12 cellular contexts compared by ENCODE assay signal in the genomic region with DNA sequence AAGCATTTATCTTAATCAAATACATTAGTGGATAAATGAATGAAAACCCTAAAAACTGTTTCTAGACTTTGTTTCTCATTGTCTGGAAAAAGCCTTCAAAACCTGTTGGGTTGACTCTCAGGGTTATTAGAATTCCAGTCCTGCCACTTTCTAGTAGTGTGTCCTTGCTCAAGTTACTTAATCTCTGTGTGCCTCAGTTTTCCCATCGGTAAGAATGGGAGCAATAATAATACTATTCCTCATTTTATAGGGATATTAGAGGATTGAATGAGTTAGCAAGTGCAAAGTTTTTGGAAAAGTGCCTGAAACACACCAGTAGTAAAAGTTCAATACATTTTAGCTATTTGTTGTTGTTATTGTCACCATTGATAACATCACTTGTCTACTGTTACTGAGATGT. TPM values are rescaled to one million over a fixed set of nuclear protein-coding genes. Genes with fewer than 3 reads are reported as not detected.
"Had no signal": no experiment of that assay in that cellular context is flagged by ENCODE, and none has a peak within 500 bp of the region (broad histone marks: within the 10 kb centered on the region; RNA-seq: fewer than 3 reads in every experiment).

No MANE protein-coding gene starts in this region.

- FAIRE-seq: H1, H54 had no signal

- H2AFZ ChIP-seq: GM23248, GM23338 had no signal

- H3K4me2 ChIP-seq: GM23338 had no signal

- H3K9ac ChIP-seq: GM23248 had no signal

- H3K36me3 ChIP-seq: HAP-1 had no signal

- H3K27ac ChIP-seq: GM23248 had no signal

- H3K4me1 ChIP-seq: HAP-1 had no signal

- H3K4me3 ChIP-seq: GM23248, GM23338, HAP-1 had no signal

- H3K9me3 ChIP-seq: HAP-1 had no signal

- DNase-seq: GM23248, GOT3, H7, H9, HCEC 1CT, HFFc6 had no signal

- ATAC-seq: GM23338, HCT116 had no signal

RNA-seq across cellular contexts. Expression of gene URAD, which starts 2.9 kb away (rescaled TPM):
- total RNA-seq: GM23248, GM23338, H1, H4, H7, H9, HFFc6 had no signal
- polyA plus RNA-seq: GM23248, GM23338, H1 had no signal

RNA-seq across cellular contexts. Expression of gene CDX2, which starts 16.5 kb away (rescaled TPM):
- total RNA-seq: GM23248, GM23338, H4, H7, H9, HFFc6 had no signal
- polyA plus RNA-seq: GM23248, GM23338, H1 had no signal
